9 cellular contexts compared by ENCODE assay signal in the genomic region with DNA sequence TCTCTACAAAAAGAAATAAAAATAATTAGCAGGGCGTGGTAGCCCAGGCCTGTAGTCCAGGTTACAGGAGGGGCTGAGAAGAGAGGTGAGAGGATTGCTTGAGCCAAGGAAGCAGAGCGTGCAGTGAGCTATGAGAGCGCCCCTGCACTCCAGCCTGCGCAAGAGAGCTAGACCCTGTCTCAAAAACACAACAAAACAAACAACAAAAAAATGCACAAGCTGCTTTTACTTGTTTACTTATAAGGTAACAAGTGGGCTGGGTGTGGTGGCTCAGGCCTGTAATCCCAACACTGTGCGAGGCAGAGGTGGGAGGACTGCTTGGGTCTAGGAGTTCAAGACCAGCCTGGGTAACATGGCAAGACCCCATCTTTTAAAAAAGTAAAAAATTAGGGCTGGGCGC.
DNase-seq lines count a peak whose midpoint lies in the region; ATAC-seq and TF ChIP-seq lines count a peak whose summit lies in the region.
"Had no signal": no experiment of that assay in that cellular context is flagged by ENCODE, and none has a peak within 500 bp of the region (broad histone marks: within the 10 kb centered on the region; RNA-seq: fewer than 3 reads in every experiment).

No MANE protein-coding gene starts in this region.

- H3K4me1 ChIP-seq in DOHH2 (ENCODE audit: control insufficient read depth, low read length) = peaks cover 51% of the 10 kb centered on the region
- peaks cover 7% of the 10 kb centered on the region for H3K4me1 ChIP-seq in NT2/D1 (ENCODE audit: insufficient read depth, insufficient read length)
- peaks cover 9% of the 10 kb centered on the region for H3K4me1 ChIP-seq in parathyroid adenoma

- no peaks in the 10 kb centered on the region for H3K27me3 Mint-ChIP-seq in dendritic cell treated with granulocyte-macrophage colony-stimulating factor and Interleukin-4, amounts not matched to agents 40 ng/mL and 50 ng/mL, for 4 days

- DNase-seq in NT2/D1 (ENCODE audit: low read depth, low spot score) = no peak
- no peak for DNase-seq in medulla oblongata (ENCODE audit: extremely low spot score)
- DNase-seq: head of caudate nucleus had no signal

- H3K9me2 ChIP-seq in DOHH2 (replicated peaks; ENCODE audit: control insufficient read depth, low read length) = no peaks in the 10 kb centered on the region

- no peak overlapping the region for H2AFZ ChIP-seq in parathyroid adenoma

- H3K4me3 Mint-ChIP-seq in dendritic cell treated with granulocyte-macrophage colony-stimulating factor and Interleukin-4, amounts not matched to agents 40 ng/mL and 50 ng/mL, for 4 days = peak overlapping the region; percentile 79

- peak overlapping the region; percentile 76 for H3K27ac ChIP-seq in DOHH2 (ENCODE audit: low read depth, low read length)
- H3K27ac ChIP-seq in parathyroid adenoma = peak overlapping the region; percentile 39

- H3K4me3 ChIP-seq in DOHH2 (ENCODE audit: low read length) (peak overlapping the region; percentile 83), NT2/D1 (ENCODE audit: insufficient read length, low read depth) (no peak overlapping the region), parathyroid adenoma (ENCODE audit: low read depth, low read length) (peak overlapping the region; percentile 12)

- H3F3A ChIP-seq in DOHH2 (ENCODE audit: control insufficient read depth, insufficient read depth) = peaks cover 23% of the 10 kb centered on the region

- H3K27me3 ChIP-seq in DOHH2 (ENCODE audit: control insufficient read depth, low read length) (no peaks in the 10 kb centered on the region), NT2/D1 (ENCODE audit: insufficient read depth, insufficient read length) (no peaks in the 10 kb centered on the region), parathyroid adenoma (ENCODE audit: control insufficient read depth, insufficient read depth, low read length) (no peaks in the 10 kb centered on the region)

- H3K36me3 Mint-ChIP-seq in dendritic cell treated with granulocyte-macrophage colony-stimulating factor and Interleukin-4, amounts not matched to agents 40 ng/mL and 50 ng/mL, for 4 days (ENCODE audit: low read depth) = peaks cover 22% of the 10 kb centered on the region

- intact Hi-C loops in dendritic cell treated with granulocyte-macrophage colony-stimulating factor and Interleukin-4, amounts not matched to agents 40 ng/mL and 50 ng/mL, for 4 days (cut with micrococcal nuclease) = loop anchor here (5.0 kb wide), 1 partner anchor 33 kb away; no protein-coding TSS in a partner anchor

- H3K27ac Mint-ChIP-seq in dendritic cell treated with granulocyte-macrophage colony-stimulating factor and Interleukin-4, amounts not matched to agents 40 ng/mL and 50 ng/mL, for 4 days = peak overlapping the region; percentile 89

- no peaks in the 10 kb centered on the region for H3K9me3 ChIP-seq in DOHH2 (ENCODE audit: control insufficient read depth, insufficient read depth, low read length)
- H3K9me3 ChIP-seq in NT2/D1 (ENCODE audit: insufficient read depth, low read length) = no peaks in the 10 kb centered on the region
- no peaks in the 10 kb centered on the region for H3K9me3 ChIP-seq in parathyroid adenoma (ENCODE audit: control insufficient read depth, low read length)

- peaks cover 4% of the 10 kb centered on the region; the same call in 1 of the 2 replicates for H3K36me3 ChIP-seq in DOHH2 (ENCODE audit: control insufficient read depth, low read length)
- H3K36me3 ChIP-seq in NT2/D1 (ENCODE audit: insufficient read depth, insufficient read length, low read length) = no peaks in the 10 kb centered on the region
- no peaks in the 10 kb centered on the region for H3K36me3 ChIP-seq in parathyroid adenoma (ENCODE audit: control insufficient read depth, insufficient read depth, low read length)

- peaks cover 48% of the 10 kb centered on the region for H3K4me1 Mint-ChIP-seq in dendritic cell treated with granulocyte-macrophage colony-stimulating factor and Interleukin-4, amounts not matched to agents 40 ng/mL and 50 ng/mL, for 4 days (ENCODE audit: low read depth)

- TF ChIP-seq CTCF in DOHH2 (IDR thresholded peaks at IDR 0.05; ENCODE audit: low read depth, low read length, poor library complexity, severe bottlenecking) (no peak), parathyroid adenoma (IDR thresholded peaks at IDR 0.05) (no peak)

- no peaks in the 10 kb centered on the region for H4K20me1 ChIP-seq in DOHH2 (ENCODE audit: control insufficient read depth, insufficient read depth, low read depth, low read length)

- H3K9ac ChIP-seq in NT2/D1 (ENCODE audit: insufficient read length, low read depth) (peak overlapping the region; percentile 32), parathyroid adenoma (no peak overlapping the region)

- peaks cover 64% of the 10 kb centered on the region for H3K79me2 ChIP-seq in DOHH2 (ENCODE audit: control insufficient read depth, low read length)
- H3K79me2 ChIP-seq in parathyroid adenoma = peaks cover 4% of the 10 kb centered on the region

- no peaks in the 10 kb centered on the region for H3K9me3 Mint-ChIP-seq in dendritic cell treated with granulocyte-macrophage colony-stimulating factor and Interleukin-4, amounts not matched to agents 40 ng/mL and 50 ng/mL, for 4 days

- ATAC-seq in HG03442 (IDR thresholded peaks at IDR 0.05; ENCODE audit: unreplicated experiment) (no peak), GM19023 (IDR thresholded peaks at IDR 0.05; ENCODE audit: unreplicated experiment) (no peak), HG03108 (IDR thresholded peaks at IDR 0.05; ENCODE audit: unreplicated experiment) (no peak)

- H3K4me2 ChIP-seq in DOHH2 (ENCODE audit: low read length) (peak overlapping the region; percentile 66), parathyroid adenoma (ENCODE audit: low read length) (no peak overlapping the region)
